ENCODE assay signal across 11 cellular contexts in the genomic region with DNA sequence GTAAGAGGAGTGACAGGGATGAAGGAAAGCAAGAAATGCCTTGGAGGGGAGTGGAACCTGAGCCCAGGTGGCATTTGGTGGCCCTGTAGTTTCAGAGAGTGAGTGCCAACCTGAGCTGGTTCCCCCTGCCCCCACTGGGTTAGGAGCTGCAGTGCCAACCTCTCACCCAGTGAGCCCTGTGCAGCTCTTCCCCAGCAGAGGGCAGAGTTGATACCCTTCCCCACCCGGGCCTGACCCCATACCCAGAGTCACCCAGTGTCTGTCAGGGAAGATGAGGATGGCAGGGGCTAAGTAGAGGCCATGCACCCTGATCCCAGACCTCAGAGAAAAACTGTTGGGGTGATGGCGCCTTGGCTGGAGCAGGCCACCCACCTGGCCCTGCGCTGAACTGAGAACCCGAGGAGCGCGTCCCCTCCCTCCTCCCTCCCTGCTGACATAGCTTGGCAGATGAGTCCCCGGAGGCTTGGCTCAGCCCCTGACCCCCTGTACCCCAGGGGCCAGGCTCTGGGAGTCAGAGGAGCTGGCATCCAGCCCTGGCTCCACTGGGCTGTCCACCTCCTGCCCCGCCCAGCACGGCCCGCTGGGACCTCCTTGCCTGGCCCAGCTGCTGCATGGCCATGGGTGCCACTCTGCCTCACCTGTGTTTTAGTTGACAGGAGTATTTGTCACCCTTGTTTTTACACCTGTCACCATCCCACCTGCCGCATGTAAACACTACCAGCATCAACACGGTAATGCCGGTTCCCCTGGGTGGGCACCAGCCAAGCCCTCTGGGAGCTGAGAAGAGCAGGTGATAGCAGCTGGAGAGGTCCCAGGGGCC.
A peak's percentile ranks its signal among the peaks of the same experiment; 100 is the strongest.
DNase-seq lines count a peak whose midpoint lies in the region; ATAC-seq and TF ChIP-seq lines count a peak whose summit lies in the region.
"Had no signal": no experiment of that assay in that cellular context is flagged by ENCODE, and none has a peak within 500 bp of the region (broad histone marks: within the 10 kb centered on the region; RNA-seq: fewer than 3 reads in every experiment).

No MANE protein-coding gene starts in this region.

- no peak overlapping the region for H3K27ac Mint-ChIP-seq in activated CD4-positive, alpha-beta T cell treated with anti-CD3 and anti-CD28 coated beads, Interleukin-2, amount 10 ng/mL, durations not matched to agents 7 days and 5 days
- H3K27ac Mint-ChIP-seq in chondrocyte (ENCODE audit: unreplicated experiment): no peak overlapping the region
- H3K27ac Mint-ChIP-seq in stimulated activated memory B cell treated with anti-CD40 and anti-IgM and Interleukin-4, amounts not matched to agents 10 μg/mL and 1 μg/mL and 100 μg/mL, for 72 hours: no peak overlapping the region
- no peak overlapping the region for H3K27ac Mint-ChIP-seq in activated T-helper 2 cell treated with anti-CD3 and anti-CD28 coated beads, Interferon-gamma antibody, Interleukin-2, Interleukin-4, amounts not matched to agents 10 μg/mL and 5 μg/mL and 100 μg/mL, durations not matched to agents 14 hours and 24 hours and 36 hours
- H3K27ac Mint-ChIP-seq: IgD-negative memory B cell had no signal

- no peaks in the 10 kb centered on the region for H3K4me1 ChIP-seq in aorta (ENCODE audit: control insufficient read depth in 1 of 2, insufficient read depth in 2 of 2, low read length in 2 of 2)

- H3K9me3 Mint-ChIP-seq in activated CD4-positive, alpha-beta T cell treated with anti-CD3 and anti-CD28 coated beads, Interleukin-2, amount 10 ng/mL, durations not matched to agents 7 days and 5 days: no peaks in the 10 kb centered on the region
- H3K9me3 Mint-ChIP-seq in chondrocyte (ENCODE audit: low read depth): no peaks in the 10 kb centered on the region
- H3K9me3 Mint-ChIP-seq in stimulated activated memory B cell treated with anti-CD40 and anti-IgM and Interleukin-4, amounts not matched to agents 10 μg/mL and 1 μg/mL and 100 μg/mL, for 72 hours: peaks cover 3% of the 10 kb centered on the region
- no peaks in the 10 kb centered on the region for H3K9me3 Mint-ChIP-seq in activated T-helper 2 cell treated with anti-CD3 and anti-CD28 coated beads, Interferon-gamma antibody, Interleukin-2, Interleukin-4, amounts not matched to agents 10 μg/mL and 5 μg/mL and 100 μg/mL, durations not matched to agents 14 hours and 24 hours and 36 hours

- no peaks in the 10 kb centered on the region for H3K27me3 Mint-ChIP-seq in activated CD4-positive, alpha-beta T cell treated with anti-CD3 and anti-CD28 coated beads, Interleukin-2, amount 10 ng/mL, durations not matched to agents 7 days and 5 days
- H3K27me3 Mint-ChIP-seq in chondrocyte (ENCODE audit: low read depth): peaks cover 17% of the 10 kb centered on the region
- H3K27me3 Mint-ChIP-seq in stimulated activated memory B cell treated with anti-CD40 and anti-IgM and Interleukin-4, amounts not matched to agents 10 μg/mL and 1 μg/mL and 100 μg/mL, for 72 hours: peaks cover 36% of the 10 kb centered on the region
- H3K27me3 Mint-ChIP-seq in activated T-helper 2 cell treated with anti-CD3 and anti-CD28 coated beads, Interferon-gamma antibody, Interleukin-2, Interleukin-4, amounts not matched to agents 10 μg/mL and 5 μg/mL and 100 μg/mL, durations not matched to agents 14 hours and 24 hours and 36 hours (ENCODE audit: low read depth): peaks cover 10% of the 10 kb centered on the region

- ATAC-seq in stimulated activated memory B cell treated with anti-CD40 and anti-IgM and Interleukin-4, amounts not matched to agents 10 μg/mL and 1 μg/mL and 100 μg/mL, for 72 hours: peak; percentile 9
- ATAC-seq in aorta (ENCODE audit: low FRiP score) (no peak), sciatic nerve (no peak)

- intact Hi-C loops in aorta (cut with DNase I) (no loop called here), sciatic nerve (cut with DNase I) (no loop called here)
- intact Hi-C loops in activated T-helper 2 cell treated with anti-CD3 and anti-CD28 coated beads, Interferon-gamma antibody, Interleukin-2, Interleukin-4, amounts not matched to agents 10 μg/mL and 5 μg/mL and 100 μg/mL, durations not matched to agents 14 hours and 24 hours and 36 hours (cut with micrococcal nuclease): no loop called here

- H3K36me3 ChIP-seq in aorta (ENCODE audit: control insufficient read depth in 1 of 2, insufficient read depth in 2 of 2, low read length in 1 of 2): no peaks in the 10 kb centered on the region
- H3K36me3 ChIP-seq: ovary had no signal

- H3K4me3 ChIP-seq in aorta (ENCODE audit: low read length in 2 of 2): no peak overlapping the region
- H3K4me3 ChIP-seq: ovary had no signal

- CTCF ChIA-PET in activated CD4-positive, alpha-beta T cell treated with anti-CD3 and anti-CD28 coated beads, Interleukin-2, amount 10 ng/mL, durations not matched to agents 7 days and 5 days (lab: Charles Lee): interaction anchor here (1.4 kb wide), 1 partner anchor 11 kb away, joined by 3 read pairs; no protein-coding TSS in a partner anchor

- POLR2A ChIA-PET in activated CD4-positive, alpha-beta T cell treated with anti-CD3 and anti-CD28 coated beads, Interleukin-2, amount 10 ng/mL, durations not matched to agents 7 days and 5 days (lab: Charles Lee): no interaction called here

- no peak overlapping the region for H3K27ac ChIP-seq in aorta (ENCODE audit: low read depth in 1 of 2, low read length in 2 of 2)
- H3K27ac ChIP-seq: ovary had no signal

- H3K36me3 Mint-ChIP-seq in activated CD4-positive, alpha-beta T cell treated with anti-CD3 and anti-CD28 coated beads, Interleukin-2, amount 10 ng/mL, durations not matched to agents 7 days and 5 days (ENCODE audit: low read depth): no peaks in the 10 kb centered on the region
- peaks cover 1% of the 10 kb centered on the region for H3K36me3 Mint-ChIP-seq in chondrocyte (ENCODE audit: low read depth)
- no peaks in the 10 kb centered on the region for H3K36me3 Mint-ChIP-seq in stimulated activated memory B cell treated with anti-CD40 and anti-IgM and Interleukin-4, amounts not matched to agents 10 μg/mL and 1 μg/mL and 100 μg/mL, for 72 hours
- H3K36me3 Mint-ChIP-seq in activated T-helper 2 cell treated with anti-CD3 and anti-CD28 coated beads, Interferon-gamma antibody, Interleukin-2, Interleukin-4, amounts not matched to agents 10 μg/mL and 5 μg/mL and 100 μg/mL, durations not matched to agents 14 hours and 24 hours and 36 hours (ENCODE audit: low read depth): no peaks in the 10 kb centered on the region
- H3K36me3 Mint-ChIP-seq: IgD-negative memory B cell had no signal

- H3K27me3 ChIP-seq in aorta (ENCODE audit: control insufficient read depth in 1 of 2, insufficient read depth in 2 of 2, low read length in 1 of 2): no peaks in the 10 kb centered on the region
- H3K27me3 ChIP-seq: ovary had no signal

- WGBS in aorta, 2 donors: 86% methylated on average over 13 of the region's 13 CpGs

- no peak overlapping the region for H3K4me3 Mint-ChIP-seq in activated CD4-positive, alpha-beta T cell treated with anti-CD3 and anti-CD28 coated beads, Interleukin-2, amount 10 ng/mL, durations not matched to agents 7 days and 5 days
- H3K4me3 Mint-ChIP-seq in chondrocyte (ENCODE audit: unreplicated experiment): no peak overlapping the region
- H3K4me3 Mint-ChIP-seq in stimulated activated memory B cell treated with anti-CD40 and anti-IgM and Interleukin-4, amounts not matched to agents 10 μg/mL and 1 μg/mL and 100 μg/mL, for 72 hours: no peak overlapping the region
- H3K4me3 Mint-ChIP-seq in activated T-helper 2 cell treated with anti-CD3 and anti-CD28 coated beads, Interferon-gamma antibody, Interleukin-2, Interleukin-4, amounts not matched to agents 10 μg/mL and 5 μg/mL and 100 μg/mL, durations not matched to agents 14 hours and 24 hours and 36 hours (ENCODE audit: low read depth): no peak overlapping the region
- H3K4me3 Mint-ChIP-seq: IgD-negative memory B cell had no signal

- peak; percentile 32 for TF ChIP-seq CTCF in chondrocyte (IDR thresholded peaks at IDR 0.05)

- DNase-seq in activated CD4-positive, alpha-beta T cell treated with anti-CD3 and anti-CD28 coated beads for 48 hours: peak; percentile 14
- DNase-seq in activated CD4-positive, alpha-beta T cell treated with anti-CD3 and anti-CD28 coated beads, Interleukin-2, amount 10 ng/mL, durations not matched to agents 7 days and 5 days: no peak
- DNase-seq in NCI-H2029 (lab: John Stamatoyannopoulos, UW) (peak; percentile 84), chondrocyte (ENCODE audit: low spot score) (no peak), aorta (no peak), sciatic nerve (ENCODE audit: low spot score) (no peak)
- no peak for DNase-seq in activated T-helper 2 cell treated with anti-CD3 and anti-CD28 coated beads, Interferon-gamma antibody, Interleukin-2, Interleukin-4, amounts not matched to agents 10 μg/mL and 5 μg/mL and 100 μg/mL, durations not matched to agents 14 hours and 24 hours and 36 hours (ENCODE audit: low spot score)
- DNase-seq: cerebellar nuclear complex, ovary had no signal

- H3K4me1 Mint-ChIP-seq in activated CD4-positive, alpha-beta T cell treated with anti-CD3 and anti-CD28 coated beads, Interleukin-2, amount 10 ng/mL, durations not matched to agents 7 days and 5 days: no peaks in the 10 kb centered on the region
- H3K4me1 Mint-ChIP-seq in chondrocyte (ENCODE audit: low read depth): no peaks in the 10 kb centered on the region
- no peaks in the 10 kb centered on the region for H3K4me1 Mint-ChIP-seq in stimulated activated memory B cell treated with anti-CD40 and anti-IgM and Interleukin-4, amounts not matched to agents 10 μg/mL and 1 μg/mL and 100 μg/mL, for 72 hours
- H3K4me1 Mint-ChIP-seq in activated T-helper 2 cell treated with anti-CD3 and anti-CD28 coated beads, Interferon-gamma antibody, Interleukin-2, Interleukin-4, amounts not matched to agents 10 μg/mL and 5 μg/mL and 100 μg/mL, durations not matched to agents 14 hours and 24 hours and 36 hours (ENCODE audit: low read depth): peaks cover 1% of the 10 kb centered on the region
- H3K4me1 Mint-ChIP-seq: IgD-negative memory B cell had no signal

- H3K9me3 ChIP-seq in aorta (ENCODE audit: control insufficient read depth, low read length): no peaks in the 10 kb centered on the region
- H3K9me3 ChIP-seq: ovary had no signal

Comparison
In these comparisons a context has a peak if more than half of its experiments do, and no peak if none do; other contexts are left out.
1. DNase-seq: peak in activated CD4-positive, alpha-beta T cell treated with anti-CD3 and anti-CD28 coated beads for 48 hours (single experiment) and NCI-H2029 (single experiment); none in activated CD4-positive, alpha-beta T cell treated with anti-CD3 and anti-CD28 coated beads, Interleukin-2, amount 10 ng/mL, durations not matched to agents 7 days and 5 days (single experiment), chondrocyte (single experiment), aorta (0 of 2), sciatic nerve (single experiment) and activated T-helper 2 cell treated with anti-CD3 and anti-CD28 coated beads, Interferon-gamma antibody, Interleukin-2, Interleukin-4, amounts not matched to agents 10 μg/mL and 5 μg/mL and 100 μg/mL, durations not matched to agents 14 hours and 24 hours and 36 hours (single experiment).